In genomic region chr13:79485451-79485850, GRCh38 we compare ENCODE assay signal across 11 cellular contexts. TPM values are rescaled to one million over a fixed set of nuclear protein-coding genes. Genes with fewer than 3 reads are reported as not detected.
A peak's percentile ranks its signal among the peaks of the same experiment; 100 is the strongest.
DNase-seq lines count a peak whose midpoint lies in the region; ATAC-seq and TF ChIP-seq lines count a peak whose summit lies in the region.
"Had no signal": no experiment of that assay in that cellular context is flagged by ENCODE, and none has a peak within 500 bp of the region (broad histone marks: within the 10 kb centered on the region; RNA-seq: fewer than 3 reads in every experiment).

No MANE protein-coding gene starts in this region.

- CTCF ChIA-PET in activated CD4-positive, alpha-beta T cell treated with anti-CD3 and anti-CD28 coated beads, Interleukin-2, amount 10 ng/mL, durations not matched to agents 7 days and 5 days (lab: Charles Lee) = interaction anchor here (0.8 to 1.5 kb wide), 6 partner anchors 9 to 62 kb away, joined by 3 to 6 read pairs (median 4); no protein-coding TSS in a partner anchor
- CTCF ChIA-PET in CD8-positive, alpha-beta T cell (lab: Charles Lee) = no interaction called here

- no peaks in the 10 kb centered on the region for H3K9me3 ChIP-seq in endocrine pancreas (ENCODE audit: control insufficient read depth, low read length)
- H3K9me3 ChIP-seq in CD8-positive, alpha-beta T cell (ENCODE audit: low read length) = no peaks in the 10 kb centered on the region

- POLR2A ChIA-PET in activated CD4-positive, alpha-beta T cell treated with anti-CD3 and anti-CD28 coated beads, Interleukin-2, amount 10 ng/mL, durations not matched to agents 7 days and 5 days (lab: Charles Lee) = no interaction called here
- POLR2A ChIA-PET in CD8-positive, alpha-beta T cell (lab: Charles Lee) = no interaction called here

- H3K9ac ChIP-seq in endocrine pancreas (ENCODE audit: control insufficient read depth, insufficient read depth, low read length) = no peak overlapping the region

- no peak for ATAC-seq in CD8-positive, alpha-beta T cell

- no peak for DNase-seq in activated CD4-positive, alpha-beta T cell treated with anti-CD3 and anti-CD28 coated beads, Interleukin-2, amount 10 ng/mL, durations not matched to agents 7 days and 5 days
- DNase-seq in activated CD4-positive, alpha-beta T cell treated with anti-CD3 and anti-CD28 coated beads, Interleukin-2, amount 50 U/mL, for 48 hours = no peak
- DNase-seq in LNCaP clone FGC (ENCODE audit: low read depth) = no peak
- no peak for DNase-seq in progenitor cell of endocrine pancreas (ENCODE audit: low spot score, unreplicated experiment)
- no peak for DNase-seq in DMS53 treated with DMSO at 0.1 percent for 48 hours (lab: John Stamatoyannopoulos, UW; ENCODE audit: unreplicated experiment)
- DNase-seq in CD8-positive, alpha-beta T cell = no peak
- no peak for DNase-seq in glomerular visceral epithelial cell (ENCODE audit: extremely low spot score)
- DNase-seq: DMS53, immature natural killer cell had no signal

- peaks cover 8% of the 10 kb centered on the region for H3K9me3 Mint-ChIP-seq in activated CD4-positive, alpha-beta T cell treated with anti-CD3 and anti-CD28 coated beads, Interleukin-2, amount 10 ng/mL, durations not matched to agents 7 days and 5 days
- no peaks in the 10 kb centered on the region for H3K9me3 Mint-ChIP-seq in progenitor cell of endocrine pancreas (ENCODE audit: low read depth)
- no peaks in the 10 kb centered on the region for H3K9me3 Mint-ChIP-seq in CD8-positive, alpha-beta T cell
- H3K9me3 Mint-ChIP-seq: neural crest cell had no signal

- peaks cover 9% of the 10 kb centered on the region for H3K27me3 Mint-ChIP-seq in activated CD4-positive, alpha-beta T cell treated with anti-CD3 and anti-CD28 coated beads, Interleukin-2, amount 10 ng/mL, durations not matched to agents 7 days and 5 days
- H3K27me3 Mint-ChIP-seq in progenitor cell of endocrine pancreas = no peaks in the 10 kb centered on the region
- H3K27me3 Mint-ChIP-seq in CD8-positive, alpha-beta T cell (ENCODE audit: low read depth) = no peaks in the 10 kb centered on the region

- H3K27me3 ChIP-seq in endocrine pancreas (ENCODE audit: control insufficient read depth, insufficient read depth, low read length) = no peaks in the 10 kb centered on the region
- H3K27me3 ChIP-seq in CD8-positive, alpha-beta T cell (ENCODE audit: insufficient read depth, low read length) = no peaks in the 10 kb centered on the region

- H3K36me3 Mint-ChIP-seq in activated CD4-positive, alpha-beta T cell treated with anti-CD3 and anti-CD28 coated beads, Interleukin-2, amount 10 ng/mL, durations not matched to agents 7 days and 5 days (ENCODE audit: low read depth) = peaks cover 11% of the 10 kb centered on the region
- H3K36me3 Mint-ChIP-seq in progenitor cell of endocrine pancreas (ENCODE audit: insufficient read depth) = peaks cover 2% of the 10 kb centered on the region
- H3K36me3 Mint-ChIP-seq in CD8-positive, alpha-beta T cell = peaks cover 3% of the 10 kb centered on the region

- H3K4me3 ChIP-seq in LNCaP clone FGC (ENCODE audit: low read depth, low read length) = peak overlapping the region; percentile 0; the same call in 1 of the 2 replicates
- peak overlapping the region; percentile 31 for H3K4me3 ChIP-seq in endocrine pancreas (ENCODE audit: control insufficient read depth, insufficient read depth, low read length)
- H3K4me3 ChIP-seq in CD8-positive, alpha-beta T cell (ENCODE audit: low read depth, low read length) = no peak overlapping the region

- peaks cover 82% of the 10 kb centered on the region for H3K4me1 Mint-ChIP-seq in activated CD4-positive, alpha-beta T cell treated with anti-CD3 and anti-CD28 coated beads, Interleukin-2, amount 10 ng/mL, durations not matched to agents 7 days and 5 days
- H3K4me1 Mint-ChIP-seq in progenitor cell of endocrine pancreas (ENCODE audit: low read depth) = peaks cover 42% of the 10 kb centered on the region
- peaks cover 20% of the 10 kb centered on the region for H3K4me1 Mint-ChIP-seq in CD8-positive, alpha-beta T cell (ENCODE audit: low read depth)

- H3K27ac ChIP-seq in CD8-positive, alpha-beta T cell (ENCODE audit: low read depth, low read length) = no peak overlapping the region

- intact Hi-C loops in CD8-positive, alpha-beta T cell (cut with DNase I, micrococcal nuclease) = no loop called here

- no peaks in the 10 kb centered on the region for H3K36me3 ChIP-seq in endocrine pancreas (ENCODE audit: control insufficient read depth, insufficient read depth, low read length)
- H3K36me3 ChIP-seq in CD8-positive, alpha-beta T cell (ENCODE audit: insufficient read depth, low read length) = no peaks in the 10 kb centered on the region

- peaks cover 39% of the 10 kb centered on the region for H3K4me1 ChIP-seq in endocrine pancreas (ENCODE audit: control insufficient read depth, insufficient read depth, low read length)
- H3K4me1 ChIP-seq in CD8-positive, alpha-beta T cell (ENCODE audit: insufficient read depth, low read length) = peaks cover 20% of the 10 kb centered on the region

- H3K27ac Mint-ChIP-seq in activated CD4-positive, alpha-beta T cell treated with anti-CD3 and anti-CD28 coated beads, Interleukin-2, amount 10 ng/mL, durations not matched to agents 7 days and 5 days = peak overlapping the region; percentile 46
- peak overlapping the region; percentile 98 for H3K27ac Mint-ChIP-seq in progenitor cell of endocrine pancreas
- no peak overlapping the region for H3K27ac Mint-ChIP-seq in CD8-positive, alpha-beta T cell
- H3K27ac Mint-ChIP-seq: immature natural killer cell had no signal

- TF ChIP-seq CTCF in LNCaP clone FGC (IDR thresholded peaks at IDR 0.05; ENCODE audit: control insufficient read depth, extremely low read depth, insufficient read depth) (no peak), progenitor cell of endocrine pancreas (IDR thresholded peaks at IDR 0.05; ENCODE audit: unreplicated experiment) (no peak)
- no peak for TF ChIP-seq CTCF in CD8-positive, alpha-beta T cell (IDR thresholded peaks at IDR 0.05)

- no peak overlapping the region for H3K4me3 Mint-ChIP-seq in activated CD4-positive, alpha-beta T cell treated with anti-CD3 and anti-CD28 coated beads, Interleukin-2, amount 10 ng/mL, durations not matched to agents 7 days and 5 days
- H3K4me3 Mint-ChIP-seq in progenitor cell of endocrine pancreas (ENCODE audit: low read depth) = peak overlapping the region; percentile 47
- no peak overlapping the region for H3K4me3 Mint-ChIP-seq in CD8-positive, alpha-beta T cell
- H3K4me3 Mint-ChIP-seq: immature natural killer cell had no signal

RNA-seq across cellular contexts. Expression of gene NDFIP2, which starts 4.5 kb away (rescaled TPM):
- 10 to 100 TPM; 17.8 to 21.2 TPM for total RNA-seq in activated CD4-positive, alpha-beta T cell treated with anti-CD3 and anti-CD28 coated beads, Interleukin-2, amount 10 ng/mL, durations not matched to agents 7 days and 5 days
- 53.8 and 57.4 TPM in 2 replicates for total RNA-seq in progenitor cell of endocrine pancreas
- 1 to 10 TPM; 2.6 TPM for total RNA-seq in CD8-positive, alpha-beta T cell

Comparison
In these comparisons a context has a peak if more than half of its experiments do, and no peak if none do; other contexts are left out.
1. RNA of gene NDFIP2, which starts 4.5 kb away (total RNA-seq): 53.8 to 57.4 TPM in progenitor cell of endocrine pancreas and 17.8 to 21.2 TPM in activated CD4-positive, alpha-beta T cell treated with anti-CD3 and anti-CD28 coated beads, Interleukin-2, amount 10 ng/mL, durations not matched to agents 7 days and 5 days; 2.6 TPM in CD8-positive, alpha-beta T cell; every median in the first group is over 4 times any median in the second.